ENCODE assay signal across 18 cellular contexts in the genomic region with DNA sequence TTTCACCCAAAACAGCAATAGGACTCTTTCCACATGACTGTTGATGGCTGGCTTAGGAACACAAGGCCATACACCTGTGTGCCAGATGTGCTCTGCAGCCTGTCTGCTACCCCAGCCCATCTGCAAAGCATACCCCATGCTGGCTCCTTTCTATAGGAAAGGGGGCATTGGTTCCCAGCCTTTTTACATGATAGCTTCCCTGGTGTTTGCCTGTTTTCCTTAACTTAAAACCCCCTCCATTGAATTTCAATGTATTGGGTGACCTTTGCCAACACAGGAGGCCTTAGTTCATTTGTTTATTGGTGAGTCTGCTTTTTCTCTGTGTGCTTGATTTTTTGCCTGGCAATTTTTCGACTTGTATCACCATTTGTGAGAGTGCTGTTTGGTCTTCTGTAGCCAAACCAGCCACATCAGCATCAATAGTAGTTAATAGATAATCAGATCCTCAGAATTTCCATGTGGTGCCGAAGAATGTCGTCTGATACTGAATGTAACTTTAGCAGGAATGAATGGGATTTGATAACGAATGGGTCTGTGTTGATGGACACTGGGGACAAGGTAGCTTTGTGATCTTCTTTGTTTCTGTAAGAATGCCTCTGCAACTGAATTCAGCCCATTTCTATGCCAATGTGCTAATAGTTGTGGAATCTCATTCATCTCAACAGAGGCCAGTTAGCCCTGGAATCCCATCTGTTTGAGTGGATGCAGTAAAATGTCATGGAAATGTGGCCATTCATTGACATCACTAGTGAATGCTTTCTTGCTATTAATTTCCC.
DNase-seq lines count a peak whose midpoint lies in the region.
"Had no signal": no experiment of that assay in that cellular context is flagged by ENCODE, and none has a peak within 500 bp of the region (broad histone marks: within the 10 kb centered on the region; RNA-seq: fewer than 3 reads in every experiment).

No MANE protein-coding gene starts in this region.

- H3K36me3 ChIP-seq in iPS-15b (ENCODE audit: control insufficient read depth, insufficient read depth, low read length): no peaks in the 10 kb centered on the region
- no peaks in the 10 kb centered on the region for H3K36me3 ChIP-seq in trophoblast cell (ENCODE audit: control insufficient read depth in 1 of 2, insufficient read depth in 2 of 2, low read length in 2 of 2)
- H3K36me3 ChIP-seq: ascending aorta, BE2C had no signal

- H3K4ac ChIP-seq in trophoblast cell (ENCODE audit: low read depth, low read length): peak overlapping the region; percentile 24

- H3K9ac ChIP-seq in iPS-15b (ENCODE audit: low read depth, low read length) (peak overlapping the region; percentile 61), trophoblast cell (ENCODE audit: low read length) (peak overlapping the region; percentile 52)

- H3K9me3 ChIP-seq in iPS-15b (ENCODE audit: control insufficient read depth, insufficient read depth, low read length): no peaks in the 10 kb centered on the region
- no peaks in the 10 kb centered on the region for H3K9me3 ChIP-seq in trophoblast cell (ENCODE audit: insufficient read depth, low read depth, low read length)
- H3K9me3 ChIP-seq: ascending aorta, BE2C, mucosa of descending colon had no signal

- H3K4me1 ChIP-seq in iPS-15b (ENCODE audit: control insufficient read depth, insufficient read depth, low read length): peaks cover 21% of the 10 kb centered on the region
- peaks cover 6 to 8% of the 10 kb centered on the region in 2 experiments for H3K4me1 ChIP-seq in trophoblast cell (ENCODE audit: control insufficient read depth in 1 of 2, insufficient read depth in 2 of 2, low read length in 2 of 2)
- H3K4me1 ChIP-seq: BE2C had no signal

- H2BK5ac ChIP-seq in trophoblast cell (ENCODE audit: low read depth, low read length, poor library complexity): peak overlapping the region; percentile 81

- peak; percentile 6 for DNase-seq in GM03348 (ENCODE audit: low spot score)
- peak; percentile 85 for DNase-seq in astrocyte of the hippocampus (ENCODE audit: low read depth, low spot score)
- no peak for DNase-seq in trophoblast cell
- DNase-seq in effector CD4-positive, alpha-beta T cell: no peak
- no peak for DNase-seq in SKM-1 treated with dmso at 0.1 percent for 144 hours (lab: John Stamatoyannopoulos, UW; ENCODE audit: unreplicated experiment)
- no peak for DNase-seq in effector CD8-positive, alpha-beta T cell (lab: John Stamatoyannopoulos, UW)
- no peak for DNase-seq in OCI-M1 (lab: John Stamatoyannopoulos, UW)
- DNase-seq: activated CD4-positive, alpha-beta T cell treated with anti-CD3 and anti-CD28 coated beads for 36 hours; activated T-cell treated with anti-CD3 and anti-CD28 coated beads, Interleukin-2, amount 50 U/mL, for 24 hours; BE2C; DMS79 treated with DMSO at 0.1 percent for 48 hours; mucosa of descending colon; NCI-H1048; NCI-H345; right cardiac atrium; T-helper 1 cell had no signal

- peak overlapping the region; percentile 88 for H4K91ac ChIP-seq in trophoblast cell (ENCODE audit: low read depth, low read length)

- H3K14ac ChIP-seq in trophoblast cell (ENCODE audit: low read length): peak overlapping the region; percentile 33

- H3K27me3 ChIP-seq in iPS-15b (ENCODE audit: control insufficient read depth, insufficient read depth, low read length) (no peaks in the 10 kb centered on the region), trophoblast cell (ENCODE audit: insufficient read depth, low read length) (no peaks in the 10 kb centered on the region)
- H3K27me3 ChIP-seq: ascending aorta, BE2C had no signal

- no peak overlapping the region for H3K23ac ChIP-seq in trophoblast cell (ENCODE audit: low read length)

- H3K27ac ChIP-seq in trophoblast cell (ENCODE audit: low read depth, low read length): peak overlapping the region; percentile 83

- peak overlapping the region; percentile 31 for H4K8ac ChIP-seq in trophoblast cell (ENCODE audit: low read depth, low read length)

- no peak overlapping the region for H2AFZ ChIP-seq in trophoblast cell (ENCODE audit: insufficient read depth, low read length, poor library complexity)

- peak overlapping the region; percentile 56 for H2AK5ac ChIP-seq in trophoblast cell (ENCODE audit: low read length)

- no peak overlapping the region for H3K4me2 ChIP-seq in trophoblast cell (ENCODE audit: low read length)

- WGBS in trophoblast cell (ENCODE audit: extremely low coverage, insufficient coverage, insufficient read length): no CpG with 5 or more reads among the region's 4 CpGs

- H3K4me3 ChIP-seq in iPS-15b (ENCODE audit: low read depth, low read length) (peak overlapping the region; percentile 12), trophoblast cell (ENCODE audit: low read depth, low read length) (no peak overlapping the region)
- H3K4me3 ChIP-seq: mucosa of descending colon had no signal

- H3K79me1 ChIP-seq in trophoblast cell (ENCODE audit: low read length): peaks cover 31% of the 10 kb centered on the region

- H3K79me2 ChIP-seq in trophoblast cell (ENCODE audit: control insufficient read depth, insufficient read depth, low read length, poor library complexity): peaks cover under 1% of the 10 kb centered on the region

- no peak overlapping the region for H3K18ac ChIP-seq in trophoblast cell (ENCODE audit: low read length)

- H2BK12ac ChIP-seq in trophoblast cell (ENCODE audit: low read length): peak overlapping the region; percentile 91

- peak overlapping the region; percentile 95 for H2BK120ac ChIP-seq in trophoblast cell (ENCODE audit: insufficient read depth, low read length, poor library complexity)

- no peak overlapping the region for H4K12ac ChIP-seq in trophoblast cell (ENCODE audit: low read depth, low read length)

Comparison
In these comparisons a context has a peak if more than half of its experiments do, and no peak if none do; other contexts are left out.
1. DNase-seq: peak in GM03348 (single experiment) and astrocyte of the hippocampus (single experiment); none in trophoblast cell (0 of 2), effector CD4-positive, alpha-beta T cell (single experiment), SKM-1 treated with dmso at 0.1 percent for 144 hours (single experiment), effector CD8-positive, alpha-beta T cell (single experiment) and OCI-M1 (single experiment).